In genomic region chr2:24124003-24124585, GRCh38 we compare ENCODE assay signal across 8 cellular contexts. TPM values are rescaled to one million over a fixed set of nuclear protein-coding genes. Genes with fewer than 3 reads are reported as not detected.
DNase-seq lines count a peak whose midpoint lies in the region; ATAC-seq, FAIRE-seq and TF ChIP-seq lines count a peak whose summit lies in the region.

No MANE protein-coding gene starts in this region.

- peak overlapping the region; percentile 77 for H3K4me3 Mint-ChIP-seq in activated CD8-positive, alpha-beta memory T cell treated with anti-CD3 and anti-CD28 coated beads, Interleukin-2, amount 10 ng/mL, durations not matched to agents 7 days and 5 days

- TF ChIP-seq EP300 in esophagus muscularis mucosa (IDR thresholded peaks at IDR 0.05): no peak

- FAIRE-seq in pancreas (lab: Jason Lieb, UNC): no peak

- H3K4me3 ChIP-seq in SJSA1: peak overlapping the region; percentile 98
- H3K4me3 ChIP-seq in esophagus muscularis mucosa: peak overlapping the region; percentile 75 to 85 (median 80)
- H3K4me3 ChIP-seq in pancreas: peak overlapping the region; percentile 55 to 73 (median 68)

- CTCF ChIA-PET in activated CD8-positive, alpha-beta memory T cell treated with anti-CD3 and anti-CD28 coated beads, Interleukin-2, amount 10 ng/mL, durations not matched to agents 7 days and 5 days (lab: Charles Lee): interaction anchor here (0.8 to 2.6 kb wide), 5 partner anchors 10 to 237 kb away, joined by 3 to 15 read pairs (median 3); partner anchors contain the start of genes ATAD2B, ITSN2 and TP53I3

- intact Hi-C loops in esophagus muscularis mucosa (cut with DNase I): no loop called here
- intact Hi-C loops in pancreas (cut with DNase I): no loop called here

- H3K27ac ChIP-seq in SJSA1: peak overlapping the region; percentile 91
- peak overlapping the region; percentile 92 to 96 (median 94) for H3K27ac ChIP-seq in esophagus muscularis mucosa (replicated peaks in 1 of 4)
- peak overlapping the region; percentile 66 to 89 (median 82) for H3K27ac ChIP-seq in pancreas

- peaks cover 5% of the 10 kb centered on the region for H3K36me3 Mint-ChIP-seq in activated CD8-positive, alpha-beta memory T cell treated with anti-CD3 and anti-CD28 coated beads, Interleukin-2, amount 10 ng/mL, durations not matched to agents 7 days and 5 days

- H3K4me1 ChIP-seq in SJSA1 (replicated peaks): peaks cover 27% of the 10 kb centered on the region
- peaks cover 19 to 30% (median 20%) of the 10 kb centered on the region in 4 donors for H3K4me1 ChIP-seq in esophagus muscularis mucosa
- peaks cover 0 to 10% (median 5%) of the 10 kb centered on the region in 3 donors for H3K4me1 ChIP-seq in pancreas

- no peak for ATAC-seq in activated CD8-positive, alpha-beta memory T cell treated with anti-CD3 and anti-CD28 coated beads, Interleukin-2, amount 10 ng/mL, durations not matched to agents 7 days and 5 days
- ATAC-seq in HG03045 (IDR thresholded peaks at IDR 0.05; ENCODE audit: unreplicated experiment) (peak; percentile 16), pancreas (peak in 3 of 4 donors; percentile 1 to 22 (median 3))

- no peaks in the 10 kb centered on the region for H3K27me3 ChIP-seq in SJSA1 (replicated peaks)
- H3K27me3 ChIP-seq in esophagus muscularis mucosa: no peaks in the 10 kb centered on the region
- H3K27me3 ChIP-seq in pancreas: no peaks in the 10 kb centered on the region

- peak overlapping the region; percentile 75 for H3K27ac Mint-ChIP-seq in activated CD8-positive, alpha-beta memory T cell treated with anti-CD3 and anti-CD28 coated beads, Interleukin-2, amount 10 ng/mL, durations not matched to agents 7 days and 5 days

- H3K36me3 ChIP-seq in SJSA1 (peaks cover 9% of the 10 kb centered on the region), esophagus muscularis mucosa (peaks cover 0 to 3% (median 0%) of the 10 kb centered on the region in 4 donors), pancreas (no peaks in the 10 kb centered on the region)

- H3K4me1 Mint-ChIP-seq in activated CD8-positive, alpha-beta memory T cell treated with anti-CD3 and anti-CD28 coated beads, Interleukin-2, amount 10 ng/mL, durations not matched to agents 7 days and 5 days: peaks cover 28% of the 10 kb centered on the region

- H3K27me3 Mint-ChIP-seq in activated CD8-positive, alpha-beta memory T cell treated with anti-CD3 and anti-CD28 coated beads, Interleukin-2, amount 10 ng/mL, durations not matched to agents 7 days and 5 days: no peaks in the 10 kb centered on the region

- DNase-seq in activated CD8-positive, alpha-beta memory T cell treated with anti-CD3 and anti-CD28 coated beads, Interleukin-2, amount 10 ng/mL, durations not matched to agents 7 days and 5 days: no peak
- DNase-seq in activated CD8-positive, alpha-beta memory T cell treated with anti-CD3 and anti-CD28 coated beads, Interleukin-2, amount 50 U/mL, for 48 hours: no peak
- DNase-seq in SJSA1 (ENCODE audit: low read depth in 1 of 2, low spot score in 2 of 2) (peak in 1 of 2 experiments; percentile 80), esophagus muscularis mucosa (ENCODE audit: extremely low spot score) (no peak), pancreas (no peak), OCI-M1 (lab: John Stamatoyannopoulos, UW) (no peak), mesenteric fat pad (ENCODE audit: low spot score) (no peak)

- no peak for TF ChIP-seq POLR2A in esophagus muscularis mucosa (IDR thresholded peaks at IDR 0.05; ENCODE audit: low read depth)

- 9% methylated on average over 7 of the region's 7 CpGs for WGBS in esophagus muscularis mucosa
- 14 to 15% methylated on average over 7 of the region's 7 CpGs for WGBS in pancreas, 2 donors

- H3K9me3 Mint-ChIP-seq in activated CD8-positive, alpha-beta memory T cell treated with anti-CD3 and anti-CD28 coated beads, Interleukin-2, amount 10 ng/mL, durations not matched to agents 7 days and 5 days (ENCODE audit: low read depth): no peaks in the 10 kb centered on the region

- TF ChIP-seq CTCF in esophagus muscularis mucosa (IDR thresholded peaks at IDR 0.05) (no peak), pancreas (IDR thresholded peaks at IDR 0.05) (no peak)

- H3K9me3 ChIP-seq in SJSA1 (replicated peaks): peaks cover 4% of the 10 kb centered on the region; the same call in 1 of the 2 replicates
- H3K9me3 ChIP-seq in esophagus muscularis mucosa: no peaks in the 10 kb centered on the region
- no peaks in the 10 kb centered on the region for H3K9me3 ChIP-seq in pancreas

RNA-seq across cellular contexts. Expression of gene FAM228B, which starts 0.8 kb away (rescaled TPM):
- total RNA-seq in activated CD8-positive, alpha-beta memory T cell treated with anti-CD3 and anti-CD28 coated beads, Interleukin-2, amount 10 ng/mL, durations not matched to agents 7 days and 5 days: 1 to 10 TPM; 5.4 to 9.3 TPM
- total RNA-seq in SJSA1 (2014; rRNA removed; shearing (Covaris generic)): 4.4 and 5.1 TPM in 2 replicates
- total RNA-seq in esophagus muscularis mucosa (10 to 100 TPM; 22.6 to 41.4 (median 33.8) TPM), pancreas (10 to 100 TPM in 1 of 6 donors, 1 to 10 TPM in 5; 5.8 to 13.8 (median 8.2) TPM), mesenteric fat pad (27.4 TPM)
- polyA plus RNA-seq in pancreas: 10 to 100 TPM; 16.2 to 31.4 TPM

RNA-seq across cellular contexts. Expression of gene PFN4, which starts 1.0 kb away (rescaled TPM):
- not detected for total RNA-seq in activated CD8-positive, alpha-beta memory T cell treated with anti-CD3 and anti-CD28 coated beads, Interleukin-2, amount 10 ng/mL, durations not matched to agents 7 days and 5 days
- 0.29 and 0.69 TPM in 2 replicates for total RNA-seq in SJSA1 (2014; rRNA removed; shearing (Covaris generic))
- under 1 TPM in 1 of 4 donors, not detected in 3; 0.83 TPM for total RNA-seq in esophagus muscularis mucosa
- under 1 TPM; 0.16 to 0.52 (median 0.38) TPM for total RNA-seq in pancreas
- polyA plus RNA-seq in pancreas: under 1 TPM; 0.53 to 0.63 TPM
- total RNA-seq in mesenteric fat pad: not detected

RNA-seq across cellular contexts. Expression of gene TP53I3, which starts 39.5 kb away (rescaled TPM):
- total RNA-seq in activated CD8-positive, alpha-beta memory T cell treated with anti-CD3 and anti-CD28 coated beads, Interleukin-2, amount 10 ng/mL, durations not matched to agents 7 days and 5 days: 1 to 10 TPM; 3.6 to 6.3 TPM
- total RNA-seq in SJSA1 (2014; rRNA removed; shearing (Covaris generic)): 8.1 and 19.6 TPM in 2 replicates
- 10 to 100 TPM in 2 of 4 donors, 1 to 10 TPM in 2; 5.3 to 11.3 (median 9.6) TPM for total RNA-seq in esophagus muscularis mucosa
- total RNA-seq in pancreas: 10 to 100 TPM; 17.0 to 30.2 (median 21.6) TPM
- polyA plus RNA-seq in pancreas: 10 to 100 TPM; 39.8 to 43.0 TPM
- 12.0 TPM for total RNA-seq in mesenteric fat pad

RNA-seq across cellular contexts. Expression of gene SF3B6, which starts 48.0 kb away (rescaled TPM):
- total RNA-seq in activated CD8-positive, alpha-beta memory T cell treated with anti-CD3 and anti-CD28 coated beads, Interleukin-2, amount 10 ng/mL, durations not matched to agents 7 days and 5 days: 100 to 1,000 TPM in 1 of 2 experiments, 10 to 100 TPM in 1; 85.4 to 115 TPM
- 274 and 353 TPM in 2 replicates for total RNA-seq in SJSA1 (2014; rRNA removed; shearing (Covaris generic))
- 100 to 1,000 TPM in 3 of 4 donors, 10 to 100 TPM in 1; 86.9 to 121 (median 113) TPM for total RNA-seq in esophagus muscularis mucosa
- total RNA-seq in pancreas: 10 to 100 TPM; 16.7 to 35.7 (median 29.2) TPM
- polyA plus RNA-seq in pancreas: 10 to 100 TPM; 35.6 to 65.4 TPM
- total RNA-seq in mesenteric fat pad: 59.3 TPM

RNA-seq across cellular contexts. Expression of gene FAM228A, which starts 50.8 kb away (rescaled TPM):
- total RNA-seq in activated CD8-positive, alpha-beta memory T cell treated with anti-CD3 and anti-CD28 coated beads, Interleukin-2, amount 10 ng/mL, durations not matched to agents 7 days and 5 days: not detected
- total RNA-seq in SJSA1 (2014; rRNA removed; shearing (Covaris generic)): not detected in 2 replicates
- total RNA-seq in esophagus muscularis mucosa (1 to 10 TPM; 1.1 to 3.3 (median 2.6) TPM), pancreas (under 1 TPM in 5 of 6 donors, not detected in 1; 0.19 to 0.47 (median 0.32) TPM), mesenteric fat pad (3.2 TPM)
- under 1 TPM; 0.34 to 0.56 TPM for polyA plus RNA-seq in pancreas
